Comparison of ENCODE assay signal across 2 cellular contexts in the genomic region with DNA sequence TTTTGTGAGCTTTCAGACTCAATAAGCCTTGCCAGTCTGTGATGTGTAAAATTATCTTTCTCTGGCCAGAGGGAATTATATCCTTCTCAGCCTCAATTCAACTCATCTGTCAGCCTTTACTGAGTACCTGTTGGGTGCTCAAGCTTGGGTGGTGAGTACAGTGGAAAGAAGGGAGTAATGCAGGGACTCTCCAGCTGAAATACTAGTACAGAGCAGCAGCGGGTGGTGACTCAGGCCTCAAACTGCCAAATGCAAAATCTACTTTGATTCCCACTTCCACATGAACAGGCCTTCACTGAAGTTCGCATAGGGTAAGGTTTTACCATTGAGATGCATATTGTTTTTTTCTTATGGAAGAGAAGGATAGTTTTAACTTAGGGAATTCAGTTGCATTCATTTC.
TF ChIP-seq lines count a peak whose summit lies in the region.

No MANE protein-coding gene starts in this region.

TF ChIP-seq in GM23338, 12 proteins besides CTCF, POLR2A, EP300 and RAD21:
- 0 out of 2 replicates have a peak, but pooled peaks have one; percentile 12 for TF ChIP-seq NANOG (IDR thresholded peaks at IDR 0.05; ENCODE audit: borderline replicate concordance)
- no peak for TF ChIP-seq EZH2 (IDR thresholded peaks at IDR 0.05; ENCODE audit: low read depth, unreplicated experiment)

TF ChIP-seq in IMR-90, 13 proteins besides CTCF, POLR2A, EP300 and RAD21:
- TF ChIP-seq RCOR1 (IDR thresholded peaks at IDR 0.05; ENCODE audit: insufficient replicate concordance, low read length) (no peak), CEBPB (IDR thresholded peaks at IDR 0.05; ENCODE audit: low read depth, low read length) (no peak), RFX5 (IDR thresholded peaks at IDR 0.05; ENCODE audit: low read depth, low read length) (no peak), MAZ (IDR thresholded peaks at IDR 0.05; ENCODE audit: borderline replicate concordance, low read depth, low read length) (no peak)
- TF ChIP-seq, protein P1, sequence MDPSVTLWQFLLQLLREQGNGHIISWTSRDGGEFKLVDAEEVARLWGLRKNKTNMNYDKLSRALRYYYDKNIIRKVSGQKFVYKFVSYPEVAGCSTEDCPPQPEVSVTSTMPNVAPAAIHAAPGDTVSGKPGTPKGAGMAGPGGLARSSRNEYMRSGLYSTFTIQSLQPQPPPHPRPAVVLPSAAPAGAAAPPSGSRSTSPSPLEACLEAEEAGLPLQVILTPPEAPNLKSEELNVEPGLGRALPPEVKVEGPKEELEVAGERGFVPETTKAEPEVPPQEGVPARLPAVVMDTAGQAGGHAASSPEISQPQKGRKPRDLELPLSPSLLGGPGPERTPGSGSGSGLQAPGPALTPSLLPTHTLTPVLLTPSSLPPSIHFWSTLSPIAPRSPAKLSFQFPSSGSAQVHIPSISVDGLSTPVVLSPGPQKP (IDR thresholded peaks at IDR 0.05; ENCODE audit: borderline replicate concordance, low read depth, low read length), result no peak
